28 cellular contexts compared by ENCODE assay signal in the genomic region with DNA sequence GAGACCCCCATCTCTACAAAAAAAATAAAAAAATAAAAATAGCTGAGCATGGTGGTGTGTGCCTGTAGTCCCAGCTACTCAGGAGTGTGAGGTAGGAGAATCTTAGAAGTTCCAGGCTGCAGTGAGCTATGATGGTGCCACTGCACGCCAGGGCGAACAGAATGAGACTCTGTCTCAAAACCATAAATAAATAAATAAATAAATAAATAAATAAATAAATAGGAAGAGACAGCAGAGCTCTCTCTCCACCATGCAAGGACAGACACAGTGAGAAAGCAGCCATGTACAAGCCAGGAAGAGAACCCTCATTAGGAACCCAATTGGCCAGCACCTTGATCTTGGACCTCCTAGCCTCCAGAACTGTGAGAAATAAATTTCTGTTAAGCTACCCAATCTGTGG.
"Had no signal": no experiment of that assay in that cellular context is flagged by ENCODE, and none has a peak within 500 bp of the region (broad histone marks: within the 10 kb centered on the region; RNA-seq: fewer than 3 reads in every experiment).

No MANE protein-coding gene starts in this region.

- FAIRE-seq: colon, endometrium, endothelial cell of umbilical vein, frontal cortex had no signal

- DNase-seq: colonic mucosa; cortex of kidney; dermis blood vessel endothelial cell; dorsolateral prefrontal cortex; effector CD4-positive, alpha-beta T cell; effector CD8-positive, alpha-beta T cell; effector memory CD4-positive, alpha-beta T cell; effector memory CD8-positive, alpha-beta T cell; endodermal cell; erythroblast; esophagus squamous epithelium; foreskin fibroblast; foreskin keratinocyte; foreskin melanocyte; gastrocnemius medialis; glutamatergic neuron; head of caudate nucleus; heart left ventricle; heart right ventricle had no signal

- H3K27ac ChIP-seq: colonic mucosa, coronary artery, dorsolateral prefrontal cortex, epithelial cell of prostate, esophagus muscularis mucosa, esophagus squamous epithelium, foreskin keratinocyte, gastroesophageal sphincter, heart left ventricle, heart right ventricle had no signal

- H3K9me3 ChIP-seq: colonic mucosa, esophagus muscularis mucosa, esophagus squamous epithelium, gastrocnemius medialis, gastroesophageal sphincter, heart left ventricle, heart right ventricle had no signal

- H3K27me3 ChIP-seq: colonic mucosa, dorsolateral prefrontal cortex, esophagus muscularis mucosa, esophagus squamous epithelium, foreskin keratinocyte, gastrocnemius medialis, gastroesophageal sphincter, heart left ventricle, heart right ventricle had no signal

- H3K36me3 ChIP-seq: colonic mucosa had no signal

- H3K4me1 ChIP-seq: colonic mucosa had no signal

- ATAC-seq: effector memory CD8-positive, alpha-beta T cell; esophagus mucosa; foreskin keratinocyte; gastrocnemius medialis; gastroesophageal sphincter; heart left ventricle; heart right ventricle had no signal

- H3K4me3 ChIP-seq: colonic mucosa, coronary artery, dorsolateral prefrontal cortex, esophagus muscularis mucosa, esophagus squamous epithelium, gastrocnemius medialis, gastroesophageal sphincter, heart left ventricle, heart right ventricle had no signal
